ENCODE assay signal across 8 cellular contexts in genomic region chr1:208183977-208184901, GRCh38. TPM values are rescaled to one million over a fixed set of nuclear protein-coding genes. Genes with fewer than 3 reads are reported as not detected.
DNase-seq lines count a peak whose midpoint lies in the region; ATAC-seq and TF ChIP-seq lines count a peak whose summit lies in the region.

No MANE protein-coding gene starts in this region.

- TF ChIP-seq POLR2A in body of pancreas (IDR thresholded peaks at IDR 0.05) (no peak), right lobe of liver (IDR thresholded peaks at IDR 0.05) (no peak)

- H3K9me3 Mint-ChIP-seq in endodermal cell: no peaks in the 10 kb centered on the region
- no peaks in the 10 kb centered on the region for H3K9me3 Mint-ChIP-seq in endothelial cell (ENCODE audit: unreplicated experiment)

- no peaks in the 10 kb centered on the region for H3K27me3 ChIP-seq in ACC112 (ENCODE audit: insufficient read depth, low read length)
- H3K27me3 ChIP-seq in MG63: no peaks in the 10 kb centered on the region
- H3K27me3 ChIP-seq in body of pancreas: no peaks in the 10 kb centered on the region
- H3K27me3 ChIP-seq in right lobe of liver: no peaks in the 10 kb centered on the region
- no peaks in the 10 kb centered on the region for H3K27me3 ChIP-seq in endodermal cell (ENCODE audit: control insufficient read depth, insufficient read depth, low read length, poor library complexity, severe bottlenecking)

- H3K27ac Mint-ChIP-seq in endodermal cell: no peak overlapping the region
- no peak overlapping the region for H3K27ac Mint-ChIP-seq in endothelial cell (ENCODE audit: unreplicated experiment)

- no peak overlapping the region for H2AFZ ChIP-seq in ACC112 (ENCODE audit: low read length, unreplicated experiment)

- H3K4me1 Mint-ChIP-seq in endodermal cell: peaks cover 69% of the 10 kb centered on the region
- H3K4me1 Mint-ChIP-seq in endothelial cell (ENCODE audit: unreplicated experiment): peaks cover 9% of the 10 kb centered on the region

- peak; percentile 95 for DNase-seq in MG63
- peak in 1 of 4 donors; percentile 22 for DNase-seq in body of pancreas
- no peak for DNase-seq in right lobe of liver
- DNase-seq in SHP77 (lab: John Stamatoyannopoulos, UW): no peak
- no peak for DNase-seq in endodermal cell
- no peak for DNase-seq in endothelial cell (ENCODE audit: low spot score)

- ATAC-seq in body of pancreas (peak; percentile 23), right lobe of liver (peak in 3 of 4 donors; percentile 15 to 70 (median 18)), GM18520 (IDR thresholded peaks at IDR 0.05; ENCODE audit: unreplicated experiment) (no peak)

- TF ChIP-seq CTCF in body of pancreas (IDR thresholded peaks at IDR 0.05): no peak
- TF ChIP-seq CTCF in right lobe of liver (IDR thresholded peaks at IDR 0.05): no peak
- TF ChIP-seq CTCF in endodermal cell (conservative IDR thresholded peaks at IDR 0.05): no peak
- no peak for TF ChIP-seq CTCF in endothelial cell (IDR thresholded peaks at IDR 0.05; ENCODE audit: unreplicated experiment)

- H3K4me3 Mint-ChIP-seq in endodermal cell (no peak overlapping the region), endothelial cell (ENCODE audit: unreplicated experiment) (no peak overlapping the region)

- no peak overlapping the region for H3K9ac ChIP-seq in endodermal cell (ENCODE audit: extremely low read depth, low read length, poor library complexity, severe bottlenecking)

- H3K4me3 ChIP-seq in ACC112 (ENCODE audit: low read depth, low read length) (peak overlapping the region; percentile 46; the same call in 1 of the 2 replicates), MG63 (no peak overlapping the region), body of pancreas (no peak overlapping the region), right lobe of liver (no peak overlapping the region), endodermal cell (ENCODE audit: low read length) (no peak overlapping the region)

- peaks cover 42% of the 10 kb centered on the region for H3K79me2 ChIP-seq in ACC112 (ENCODE audit: control insufficient read depth, insufficient read depth, low read length, unreplicated experiment)

- H3K36me3 Mint-ChIP-seq in endodermal cell (ENCODE audit: low read depth) (peaks cover 21% of the 10 kb centered on the region), endothelial cell (ENCODE audit: low read depth, unreplicated experiment) (peaks cover 10% of the 10 kb centered on the region)

- H3K9me3 ChIP-seq in MG63 (no peaks in the 10 kb centered on the region), body of pancreas (no peaks in the 10 kb centered on the region), right lobe of liver (no peaks in the 10 kb centered on the region), endodermal cell (ENCODE audit: control insufficient read depth, low read length) (no peaks in the 10 kb centered on the region)

- H3K27ac ChIP-seq in ACC112 (ENCODE audit: low read depth, low read length) (peak overlapping the region; percentile 91), body of pancreas (no peak overlapping the region), right lobe of liver (no peak overlapping the region), endodermal cell (ENCODE audit: low read depth, low read length) (no peak overlapping the region)

- H3K36me3 ChIP-seq in ACC112 (ENCODE audit: insufficient read depth, low read length): no peaks in the 10 kb centered on the region
- no peaks in the 10 kb centered on the region for H3K36me3 ChIP-seq in MG63
- no peaks in the 10 kb centered on the region for H3K36me3 ChIP-seq in body of pancreas (replicated peaks in 1 of 2; ENCODE audit: insufficient read depth in 1 of 2, low read depth in 2 of 2)
- no peaks in the 10 kb centered on the region for H3K36me3 ChIP-seq in right lobe of liver
- H3K36me3 ChIP-seq in endodermal cell (ENCODE audit: control insufficient read depth, insufficient read depth, low read length): peaks cover 85% of the 10 kb centered on the region

- H3K27me3 Mint-ChIP-seq in endodermal cell (ENCODE audit: insufficient read depth): no peaks in the 10 kb centered on the region
- no peaks in the 10 kb centered on the region for H3K27me3 Mint-ChIP-seq in endothelial cell (ENCODE audit: unreplicated experiment)

- WGBS in body of pancreas, 2 donors: 72 to 76% methylated on average over 8 of the region's 8 CpGs
- WGBS in right lobe of liver (ENCODE audit: insufficient coverage, low coverage, low lambda C conversion rate, missing lambda C conversion rate): 79% methylated on average over 7 of the region's 8 CpGs
- WGBS in endodermal cell (ENCODE audit: insufficient coverage in 1 of 2, insufficient read length in 1 of 2), 2 experiments: 93 to 94% methylated on average over 7 to 8 of the region's 8 CpGs

- intact Hi-C loops in body of pancreas (cut with DNase I): no loop called here
- intact Hi-C loops in right lobe of liver (cut with DNase I): no loop called here

- H3K4me1 ChIP-seq in ACC112 (ENCODE audit: control insufficient read depth, insufficient read depth, low read length, unreplicated experiment): peaks cover 83% of the 10 kb centered on the region
- H3K4me1 ChIP-seq in body of pancreas: peaks cover 30% of the 10 kb centered on the region
- peaks cover 0 to 32% (median 8%) of the 10 kb centered on the region in 4 donors for H3K4me1 ChIP-seq in right lobe of liver
- peaks cover 24% of the 10 kb centered on the region for H3K4me1 ChIP-seq in endodermal cell (ENCODE audit: control insufficient read depth, insufficient read depth, low read length)

RNA-seq across cellular contexts. Expression of gene PLXNA2, which starts 59.9 kb away (rescaled TPM):
- total RNA-seq in MG63 (2014; rRNA removed; shearing (Covaris generic); ENCODE audit: low replicate concordance): 0.17 and 0.56 TPM in 2 replicates
- 10 to 100 TPM; 44.5 to 51.6 TPM for total RNA-seq in body of pancreas
- 10 to 100 TPM in 2 of 6 experiments, 1 to 10 TPM in 4; 5.6 to 20.8 (median 9.3) TPM for total RNA-seq in right lobe of liver
- 10 to 100 TPM; 61.2 to 86.1 TPM for total RNA-seq in endodermal cell
- 22.9 TPM for polyA plus RNA-seq in endodermal cell (2013, experiment 1 of 2)
- 24.4 TPM for polyA plus RNA-seq in endodermal cell (2013, experiment 2 of 2)
- total RNA-seq in endothelial cell (ENCODE audit: unreplicated experiment): 25.6 TPM
